13 cellular contexts compared by ENCODE assay signal in genomic region chr3:4719011-4719649, GRCh38.
DNase-seq lines count a peak whose midpoint lies in the region; ATAC-seq, FAIRE-seq and TF ChIP-seq lines count a peak whose summit lies in the region.
"Had no signal": no experiment of that assay in that cellular context is flagged by ENCODE, and none has a peak within 500 bp of the region (broad histone marks: within the 10 kb centered on the region; RNA-seq: fewer than 3 reads in every experiment).

No MANE protein-coding gene starts in this region.

- ATAC-seq in IMR-90 (ENCODE audit: low read depth), result no peak
- no peak for ATAC-seq in gastroesophageal sphincter
- ATAC-seq: naive thymus-derived CD8-positive, alpha-beta T cell had no signal

- H3K56ac ChIP-seq in IMR-90 (ENCODE audit: extremely low read depth, insufficient read depth, low read length), result no peak overlapping the region

- no peak overlapping the region for H2BK15ac ChIP-seq in IMR-90 (ENCODE audit: low read depth, low read length)

- H3K36me3 Mint-ChIP-seq in activated T-helper 1 cell treated with anti-CD3 and anti-CD28 coated beads, Interleukin-12 subunit alpha, Interleukin-12 subunit beta, Interleukin-2, Interleukin-4 antibody, amounts not matched to agents 30 ng/mL and 10 ng/mL and 1 ng/mL, durations not matched to agents 14 hours and 24 hours and 36 hours (ENCODE audit: low read depth), result peaks cover 41% of the 10 kb centered on the region

- no peak overlapping the region for H2AK9ac ChIP-seq in IMR-90 (replicated peaks; ENCODE audit: low read depth, low read length, poor library complexity)

- H3K36me3 ChIP-seq in IMR-90 (ENCODE audit: control insufficient read depth, insufficient read depth, low read length) (no peaks in the 10 kb centered on the region), gastroesophageal sphincter (peaks cover 0 to 29% of the 10 kb centered on the region in 2 donors), sigmoid colon (peaks cover 0 to 18% (median 2%) of the 10 kb centered on the region in 4 donors), OCI-LY7 (ENCODE audit: insufficient read depth, low read length) (peaks cover 48% of the 10 kb centered on the region; the same call in 1 of the 2 replicates)

- H3K27ac ChIP-seq in IMR-90 (ENCODE audit: insufficient read depth, low read length), result no peak overlapping the region
- H3K27ac ChIP-seq in gastroesophageal sphincter, result peak overlapping the region; percentile 56 to 81 (median 74)
- H3K27ac ChIP-seq in sigmoid colon, result peak overlapping the region; percentile 64 to 80 (median 72)
- H3K27ac ChIP-seq in OCI-LY7 (ENCODE audit: low read depth, low read length, poor library complexity, severe bottlenecking), result no peak overlapping the region

- H3K9ac ChIP-seq in IMR-90 (ENCODE audit: low read depth, low read length), result no peak overlapping the region

- H3K14ac ChIP-seq in IMR-90 (replicated peaks; ENCODE audit: low read depth, low read length), result no peak overlapping the region

- no peaks in the 10 kb centered on the region for H3K9me2 ChIP-seq in OCI-LY7 (ENCODE audit: insufficient read depth, low read length)

- CTCF ChIA-PET in IMR-90 (lab: Yijun Ruan, JAX) (interaction anchor here (1.0 to 2.5 kb wide), 3 partner anchors 8 to 338 kb away, joined by 4 to 26 read pairs (median 4); no protein-coding TSS in a partner anchor), OCI-LY7 (lab: Charles Lee; ENCODE audit: unreplicated experiment) (no interaction called here)

- no peak for TF ChIP-seq CTCF in IMR-90 (conservative IDR thresholded peaks at IDR 0.05; ENCODE audit: low read depth, low read length)
- TF ChIP-seq CTCF in gastroesophageal sphincter (IDR thresholded peaks at IDR 0.05), result no peak
- TF ChIP-seq CTCF in sigmoid colon (IDR thresholded peaks at IDR 0.05), result no peak
- TF ChIP-seq CTCF in OCI-LY7 (conservative IDR thresholded peaks at IDR 0.05; ENCODE audit: low read length), result no peak

- H2AK5ac ChIP-seq in IMR-90 (ENCODE audit: low read depth, low read length), result peak overlapping the region; percentile 5; the same call in 1 of the 2 replicates

- no peak overlapping the region for H3K18ac ChIP-seq in IMR-90 (ENCODE audit: low read depth, low read length)

- BruUV-seq in IMR-90 (replicated peaks; lab: Mats Ljungman, UMichigan), result no TSS peak
- BruUV-seq in OCI-LY7 (replicated peaks; lab: Mats Ljungman, UMichigan), result no TSS peak

- H3K4me1 ChIP-seq in IMR-90 (ENCODE audit: control insufficient read depth, insufficient read depth, low read length) (peaks cover 19% of the 10 kb centered on the region), gastroesophageal sphincter (peaks cover 9 to 82% (median 29%) of the 10 kb centered on the region in 3 donors), sigmoid colon (peaks cover 0 to 53% (median 50%) of the 10 kb centered on the region in 4 donors), OCI-LY7 (ENCODE audit: insufficient read depth, low read length, poor library complexity, severe bottlenecking) (no peaks in the 10 kb centered on the region)

- peaks cover 72% of the 10 kb centered on the region for H3K4me1 Mint-ChIP-seq in activated T-helper 1 cell treated with anti-CD3 and anti-CD28 coated beads, Interleukin-12 subunit alpha, Interleukin-12 subunit beta, Interleukin-2, Interleukin-4 antibody, amounts not matched to agents 30 ng/mL and 10 ng/mL and 1 ng/mL, durations not matched to agents 14 hours and 24 hours and 36 hours (ENCODE audit: low read depth)

- H3K9me3 ChIP-seq in IMR-90 (ENCODE audit: control insufficient read depth, insufficient read depth, low read length), result no peaks in the 10 kb centered on the region
- H3K9me3 ChIP-seq in gastroesophageal sphincter, result no peaks in the 10 kb centered on the region
- H3K9me3 ChIP-seq in sigmoid colon, result no peaks in the 10 kb centered on the region
- no peaks in the 10 kb centered on the region for H3K9me3 ChIP-seq in OCI-LY7 (ENCODE audit: low read length)

- intact Hi-C loops in IMR-90 (cut with micrococcal nuclease), result no loop called here
- intact Hi-C loops in sigmoid colon (cut with DNase I), result no loop called here
- intact Hi-C loops in activated T-helper 1 cell treated with anti-CD3 and anti-CD28 coated beads, Interleukin-12 subunit alpha, Interleukin-12 subunit beta, Interleukin-2, Interleukin-4 antibody, amounts not matched to agents 30 ng/mL and 10 ng/mL and 1 ng/mL, durations not matched to agents 14 hours and 24 hours and 36 hours (cut with micrococcal nuclease), result no loop called here
- intact Hi-C loops in OCI-LY7 (cut with micrococcal nuclease; ENCODE audit: unreplicated experiment), result no loop called here

- H3K27me3 ChIP-seq in IMR-90 (ENCODE audit: control insufficient read depth, insufficient read depth, low read length), result no peaks in the 10 kb centered on the region
- H3K27me3 ChIP-seq in gastroesophageal sphincter, result no peaks in the 10 kb centered on the region
- H3K27me3 ChIP-seq in sigmoid colon, result no peaks in the 10 kb centered on the region

- 0 out of 2 replicates have a peak overlapping the region, but pooled peaks have one; percentile 7 for H3K4ac ChIP-seq in IMR-90 (ENCODE audit: low read depth, low read length)

- no peak overlapping the region for H3K4me3 Mint-ChIP-seq in activated T-helper 1 cell treated with anti-CD3 and anti-CD28 coated beads, Interleukin-12 subunit alpha, Interleukin-12 subunit beta, Interleukin-2, Interleukin-4 antibody, amounts not matched to agents 30 ng/mL and 10 ng/mL and 1 ng/mL, durations not matched to agents 14 hours and 24 hours and 36 hours
- H3K4me3 Mint-ChIP-seq: naive thymus-derived CD8-positive, alpha-beta T cell had no signal

- H3K4me2 ChIP-seq in IMR-90 (ENCODE audit: low read depth, low read length) (no peak overlapping the region), OCI-LY7 (ENCODE audit: low read length) (no peak overlapping the region)

- no peaks in the 10 kb centered on the region for H4K20me1 ChIP-seq in IMR-90 (ENCODE audit: insufficient read depth, low read length)
- no peaks in the 10 kb centered on the region for H4K20me1 ChIP-seq in OCI-LY7 (ENCODE audit: insufficient read depth, low read length)

- H4K5ac ChIP-seq in IMR-90 (ENCODE audit: low read depth, low read length), result no peak overlapping the region

- H3K9me1 ChIP-seq in IMR-90 (ENCODE audit: insufficient read depth, low read length), result peaks cover 9% of the 10 kb centered on the region; the same call in 1 of the 2 replicates

- FAIRE-seq in H54 (lab: Jason Lieb, UNC), result no peak
- FAIRE-seq: HTR-8/SVneo had no signal

- WGBS in IMR-90 (ENCODE audit: extremely low coverage in 2 of 2, insufficient read length in 1 of 2), 2 experiments, result 68% methylated on average over 9 of the region's 11 CpGs; no CpG with 5 or more reads in 1 of the 2 experiments
- WGBS in gastroesophageal sphincter (ENCODE audit: low coverage in 1 of 2), 2 donors, result 31 to 43% methylated on average over 2 to 5 of the region's 11 CpGs
- WGBS in sigmoid colon, 2 donors, result 18 to 62% methylated on average over 11 of the region's 11 CpGs

- no peak overlapping the region for H2BK5ac ChIP-seq in IMR-90 (ENCODE audit: low read depth, low read length, poor library complexity, severe bottlenecking)

- no peak overlapping the region for H4K91ac ChIP-seq in IMR-90 (ENCODE audit: insufficient read depth, low read depth, low read length)

- H3K4me3 ChIP-seq in IMR-90 (ENCODE audit: insufficient read depth, low read depth, low read length) (no peak overlapping the region), gastroesophageal sphincter (no peak overlapping the region), sigmoid colon (no peak overlapping the region), OCI-LY7 (ENCODE audit: low read depth, low read length, poor library complexity, severe bottlenecking) (no peak overlapping the region)

- H2BK120ac ChIP-seq in IMR-90 (ENCODE audit: low read depth, low read length), result no peak overlapping the region

- TF ChIP-seq EP300 in gastroesophageal sphincter (IDR thresholded peaks at IDR 0.05) (no peak), sigmoid colon (IDR thresholded peaks at IDR 0.05) (no peak)

- in situ Hi-C loops in IMR-90 (cut with MboI; ENCODE audit: low sequenced_read_pairs), result loop anchor here (5.0 to 10.0 kb wide), 3 partner anchors 263 to 333 kb away; no protein-coding TSS in a partner anchor

- dilution Hi-C loops in IMR-90 (cut with HindIII; ENCODE audit: low sequenced_read_pairs, unreplicated experiment), result no loop called here

- H3K27me3 Mint-ChIP-seq in activated T-helper 1 cell treated with anti-CD3 and anti-CD28 coated beads, Interleukin-12 subunit alpha, Interleukin-12 subunit beta, Interleukin-2, Interleukin-4 antibody, amounts not matched to agents 30 ng/mL and 10 ng/mL and 1 ng/mL, durations not matched to agents 14 hours and 24 hours and 36 hours (ENCODE audit: insufficient read depth), result no peaks in the 10 kb centered on the region
- H3K27me3 Mint-ChIP-seq: naive thymus-derived CD8-positive, alpha-beta T cell had no signal

- H3K9me3 Mint-ChIP-seq in activated T-helper 1 cell treated with anti-CD3 and anti-CD28 coated beads, Interleukin-12 subunit alpha, Interleukin-12 subunit beta, Interleukin-2, Interleukin-4 antibody, amounts not matched to agents 30 ng/mL and 10 ng/mL and 1 ng/mL, durations not matched to agents 14 hours and 24 hours and 36 hours, result no peaks in the 10 kb centered on the region
- H3K9me3 Mint-ChIP-seq: naive thymus-derived CD8-positive, alpha-beta T cell had no signal

- TF ChIP-seq POLR2A in IMR-90 (IDR thresholded peaks at IDR 0.05; ENCODE audit: low read depth, low read length) (no peak), gastroesophageal sphincter (IDR thresholded peaks at IDR 0.05) (no peak), sigmoid colon (IDR thresholded peaks at IDR 0.05) (no peak), H54 (IDR thresholded peaks at IDR 0.05; ENCODE audit: low read depth, low read length) (no peak)

- DNase-seq in IMR-90 (peak; percentile 67), RPMI7951 (ENCODE audit: low read depth) (peak; percentile 44), sigmoid colon (no peak), pons (ENCODE audit: low spot score) (no peak), H54 (ENCODE audit: insufficient read length, low spot score) (no peak), OCI-LY7 (ENCODE audit: low spot score) (no peak)
- DNase-seq in activated T-helper 1 cell treated with anti-CD3 and anti-CD28 coated beads, Interleukin-12 subunit alpha, Interleukin-12 subunit beta, Interleukin-2, Interleukin-4 antibody, amounts not matched to agents 30 ng/mL and 10 ng/mL and 1 ng/mL, durations not matched to agents 14 hours and 24 hours and 36 hours (ENCODE audit: low spot score), result no peak
- DNase-seq: activated CD8-positive, alpha-beta memory T cell treated with anti-CD3 and anti-CD28 coated beads, Interleukin-2, amount 50 U/mL, for 48 hours; amygdala; naive thymus-derived CD8-positive, alpha-beta T cell; NCI-H1436 treated with DMSO at 0.1 percent for 48 hours had no signal

- no peaks in the 10 kb centered on the region for H3K79me1 ChIP-seq in IMR-90 (ENCODE audit: low read depth in 1 of 2, low read length in 2 of 2)

- H2AFZ ChIP-seq in IMR-90 (replicated peaks; ENCODE audit: low read length, poor library complexity) (no peak overlapping the region), OCI-LY7 (ENCODE audit: low read length) (no peak overlapping the region)

- H3K23ac ChIP-seq in IMR-90 (ENCODE audit: low read depth, low read length), result no peak overlapping the region

- TF ChIP-seq RAD21 in IMR-90 (IDR thresholded peaks at IDR 0.05; ENCODE audit: low read length), result no peak

- H2BK20ac ChIP-seq in IMR-90 (ENCODE audit: low read depth, low read length), result no peak overlapping the region

- H4K8ac ChIP-seq in IMR-90 (ENCODE audit: low read depth in 2 of 2, low read length in 2 of 2), result no peak overlapping the region

- POLR2A ChIA-PET in IMR-90 (lab: Charles Lee; ENCODE audit: unreplicated experiment), result no interaction called here
- POLR2A ChIA-PET in OCI-LY7 (lab: Charles Lee), result interaction anchor here (0.7 kb wide), 1 partner anchor 84 kb away, joined by 3 read pairs; no protein-coding TSS in a partner anchor

- no peaks in the 10 kb centered on the region for H3K79me2 ChIP-seq in OCI-LY7 (ENCODE audit: insufficient read depth, low read depth, low read length)

- H3K27ac Mint-ChIP-seq in activated T-helper 1 cell treated with anti-CD3 and anti-CD28 coated beads, Interleukin-12 subunit alpha, Interleukin-12 subunit beta, Interleukin-2, Interleukin-4 antibody, amounts not matched to agents 30 ng/mL and 10 ng/mL and 1 ng/mL, durations not matched to agents 14 hours and 24 hours and 36 hours, result no peak overlapping the region

Comparison
In these comparisons a context has a peak if more than half of its experiments do, and no peak if none do; other contexts are left out.
1. DNase-seq: peak in IMR-90 (single experiment) and RPMI7951 (single experiment); none in sigmoid colon (single experiment), activated T-helper 1 cell treated with anti-CD3 and anti-CD28 coated beads, Interleukin-12 subunit alpha, Interleukin-12 subunit beta, Interleukin-2, Interleukin-4 antibody, amounts not matched to agents 30 ng/mL and 10 ng/mL and 1 ng/mL, durations not matched to agents 14 hours and 24 hours and 36 hours (single experiment), pons (single experiment), H54 (single experiment) and OCI-LY7 (single experiment).
2. H3K27ac ChIP-seq: peak in gastroesophageal sphincter (4 of 4) and sigmoid colon (4 of 4); none in IMR-90 (single experiment) and OCI-LY7 (single experiment).